1 cellular context compared by ENCODE assay signal in genomic region chr6:11586117-11586516, GRCh38.
TF ChIP-seq lines count a peak whose summit lies in the region.

No MANE protein-coding gene starts in this region.

TF ChIP-seq in GM23338, 12 proteins besides CTCF, POLR2A, EP300 and RAD21:
- TF ChIP-seq ZNF462 (CRISPR knock-in tag; IDR thresholded peaks at IDR 0.05), result no peak
- no peak for TF ChIP-seq EZH2phosphoT487 (IDR thresholded peaks at IDR 0.05; ENCODE audit: unreplicated experiment)
- no peak for TF ChIP-seq ZNF114 (CRISPR knock-in tag; IDR thresholded peaks at IDR 0.05)
- no peak for TF ChIP-seq CREB1 (CRISPR knock-in tag; IDR thresholded peaks at IDR 0.05; ENCODE audit: low read depth)
- no peak for TF ChIP-seq ETS1 (IDR thresholded peaks at IDR 0.05)
- TF ChIP-seq STAT1 (IDR thresholded peaks at IDR 0.05; ENCODE audit: unreplicated experiment), result no peak
- no peak for TF ChIP-seq EZH2 (IDR thresholded peaks at IDR 0.05; ENCODE audit: low read depth, unreplicated experiment)
- no peak for TF ChIP-seq ZNF331 (CRISPR knock-in tag; IDR thresholded peaks at IDR 0.05; ENCODE audit: low read depth)
- TF ChIP-seq NANOG (IDR thresholded peaks at IDR 0.05; ENCODE audit: borderline replicate concordance), result no peak
- TF ChIP-seq REST (IDR thresholded peaks at IDR 0.05; ENCODE audit: unreplicated experiment), result no peak
- TF ChIP-seq JUNB (IDR thresholded peaks at IDR 0.05; ENCODE audit: unreplicated experiment), result no peak
- no peak for TF ChIP-seq POLR2AphosphoS5 (IDR thresholded peaks at IDR 0.05; ENCODE audit: low read depth)
TF ChIP-seq in GM23338: peak in this region for 0.
